Comparison of ENCODE assay signal across 1 cellular context in the genomic region with DNA sequence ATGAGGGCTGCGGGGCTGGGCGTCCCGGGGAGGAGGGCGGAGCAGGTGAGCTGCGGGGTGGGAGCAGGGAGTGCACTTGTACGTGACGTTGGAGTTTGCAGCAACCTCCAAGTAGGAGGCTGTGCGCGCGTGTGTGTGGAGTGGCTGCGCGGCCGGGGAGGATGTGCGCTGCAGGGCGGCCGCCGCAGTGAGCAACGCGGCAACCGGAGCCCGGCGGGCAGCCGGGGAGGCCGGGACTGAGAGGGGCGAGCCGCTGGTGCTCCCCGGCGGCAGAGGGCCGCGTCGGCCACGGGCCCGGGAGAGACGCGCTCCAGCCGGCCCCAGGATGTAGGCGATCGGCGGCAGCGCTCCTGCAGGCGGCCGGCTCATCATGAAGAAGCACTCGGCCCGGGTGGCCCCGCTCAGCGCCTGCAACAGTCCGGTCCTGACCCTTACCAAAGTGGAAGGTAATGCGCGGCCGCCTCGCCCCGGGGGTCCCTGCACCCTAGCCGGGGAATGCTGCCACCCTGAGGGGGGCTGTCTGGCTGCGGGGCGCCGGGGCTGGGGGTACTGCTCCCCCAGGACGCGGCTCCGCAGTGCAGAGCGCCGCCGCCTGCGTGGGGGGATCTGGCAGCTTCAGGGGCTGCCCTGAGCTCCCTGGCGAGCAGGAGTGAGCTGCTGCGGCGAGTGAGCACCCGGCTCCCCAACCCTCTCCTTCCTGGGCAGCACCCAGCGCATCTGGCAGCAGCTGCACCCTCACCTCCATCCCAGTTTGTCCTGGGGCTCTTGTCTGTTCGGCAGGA.
TF ChIP-seq lines count a peak whose summit lies in the region.

No MANE protein-coding gene starts in this region.

TF ChIP-seq in HepG2, 621 proteins besides CTCF, POLR2A, EP300 and RAD21 (continued from another document):
- TF ChIP-seq, protein P1, sequence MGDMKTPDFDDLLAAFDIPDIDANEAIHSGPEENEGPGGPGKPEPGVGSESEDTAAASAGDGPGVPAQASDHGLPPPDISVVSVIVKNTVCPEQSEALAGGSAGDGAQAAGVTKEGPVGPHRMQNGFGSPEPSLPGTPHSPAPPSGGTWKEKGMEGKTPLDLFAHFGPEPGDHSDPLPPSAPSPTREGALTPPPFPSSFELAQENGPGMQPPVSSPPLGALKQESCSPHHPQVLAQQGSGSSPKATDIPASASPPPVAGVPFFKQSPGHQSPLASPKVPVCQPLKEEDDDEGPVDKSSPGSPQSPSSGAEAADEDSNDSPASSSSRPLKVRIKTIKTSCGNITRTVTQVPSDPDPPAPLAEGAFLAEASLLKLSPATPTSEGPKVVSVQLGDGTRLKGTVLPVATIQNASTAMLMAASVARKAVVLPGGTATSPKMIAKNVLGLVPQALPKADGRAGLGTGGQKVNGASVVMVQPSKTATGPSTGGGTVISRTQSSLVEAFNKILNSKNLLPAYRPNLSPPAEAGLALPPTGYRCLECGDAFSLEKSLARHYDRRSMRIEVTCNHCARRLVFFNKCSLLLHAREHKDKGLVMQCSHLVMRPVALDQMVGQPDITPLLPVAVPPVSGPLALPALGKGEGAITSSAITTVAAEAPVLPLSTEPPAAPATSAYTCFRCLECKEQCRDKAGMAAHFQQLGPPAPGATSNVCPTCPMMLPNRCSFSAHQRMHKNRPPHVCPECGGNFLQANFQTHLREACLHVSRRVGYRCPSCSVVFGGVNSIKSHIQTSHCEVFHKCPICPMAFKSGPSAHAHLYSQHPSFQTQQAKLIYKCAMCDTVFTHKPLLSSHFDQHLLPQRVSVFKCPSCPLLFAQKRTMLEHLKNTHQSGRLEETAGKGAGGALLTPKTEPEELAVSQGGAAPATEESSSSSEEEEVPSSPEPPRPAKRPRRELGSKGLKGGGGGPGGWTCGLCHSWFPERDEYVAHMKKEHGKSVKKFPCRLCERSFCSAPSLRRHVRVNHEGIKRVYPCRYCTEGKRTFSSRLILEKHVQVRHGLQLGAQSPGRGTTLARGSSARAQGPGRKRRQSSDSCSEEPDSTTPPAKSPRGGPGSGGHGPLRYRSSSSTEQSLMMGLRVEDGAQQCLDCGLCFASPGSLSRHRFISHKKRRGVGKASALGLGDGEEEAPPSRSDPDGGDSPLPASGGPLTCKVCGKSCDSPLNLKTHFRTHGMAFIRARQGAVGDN (CRISPR knock-in tag; IDR thresholded peaks at IDR 0.05) = peak; percentile 32
- TF ChIP-seq ZNF564 (CRISPR knock-in tag; IDR thresholded peaks at IDR 0.05) = peak; percentile 18; the same call in 1 of the 2 replicates
- TF ChIP-seq, protein P2, sequence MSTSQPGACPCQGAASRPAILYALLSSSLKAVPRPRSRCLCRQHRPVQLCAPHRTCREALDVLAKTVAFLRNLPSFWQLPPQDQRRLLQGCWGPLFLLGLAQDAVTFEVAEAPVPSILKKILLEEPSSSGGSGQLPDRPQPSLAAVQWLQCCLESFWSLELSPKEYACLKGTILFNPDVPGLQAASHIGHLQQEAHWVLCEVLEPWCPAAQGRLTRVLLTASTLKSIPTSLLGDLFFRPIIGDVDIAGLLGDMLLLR (CRISPR knock-in tag; IDR thresholded peaks at IDR 0.05) = no peak
- no peak for TF ChIP-seq ZNF446 (CRISPR knock-in tag; IDR thresholded peaks at IDR 0.05)
- 0 out of 2 replicates have a peak, but pooled peaks have one; percentile 34 for TF ChIP-seq DNMT1 (CRISPR knock-in tag; IDR thresholded peaks at IDR 0.05)
- TF ChIP-seq KDM6A (CRISPR knock-in tag; IDR thresholded peaks at IDR 0.05; ENCODE audit: low read depth) = no peak
- TF ChIP-seq, protein P3, sequence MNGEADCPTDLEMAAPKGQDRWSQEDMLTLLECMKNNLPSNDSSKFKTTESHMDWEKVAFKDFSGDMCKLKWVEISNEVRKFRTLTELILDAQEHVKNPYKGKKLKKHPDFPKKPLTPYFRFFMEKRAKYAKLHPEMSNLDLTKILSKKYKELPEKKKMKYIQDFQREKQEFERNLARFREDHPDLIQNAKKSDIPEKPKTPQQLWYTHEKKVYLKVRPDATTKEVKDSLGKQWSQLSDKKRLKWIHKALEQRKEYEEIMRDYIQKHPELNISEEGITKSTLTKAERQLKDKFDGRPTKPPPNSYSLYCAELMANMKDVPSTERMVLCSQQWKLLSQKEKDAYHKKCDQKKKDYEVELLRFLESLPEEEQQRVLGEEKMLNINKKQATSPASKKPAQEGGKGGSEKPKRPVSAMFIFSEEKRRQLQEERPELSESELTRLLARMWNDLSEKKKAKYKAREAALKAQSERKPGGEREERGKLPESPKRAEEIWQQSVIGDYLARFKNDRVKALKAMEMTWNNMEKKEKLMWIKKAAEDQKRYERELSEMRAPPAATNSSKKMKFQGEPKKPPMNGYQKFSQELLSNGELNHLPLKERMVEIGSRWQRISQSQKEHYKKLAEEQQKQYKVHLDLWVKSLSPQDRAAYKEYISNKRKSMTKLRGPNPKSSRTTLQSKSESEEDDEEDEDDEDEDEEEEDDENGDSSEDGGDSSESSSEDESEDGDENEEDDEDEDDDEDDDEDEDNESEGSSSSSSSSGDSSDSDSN (CRISPR knock-in tag; IDR thresholded peaks at IDR 0.05) = peak; percentile 84
- no peak for TF ChIP-seq RARG (CRISPR knock-in tag; IDR thresholded peaks at IDR 0.05; ENCODE audit: low read depth)
- TF ChIP-seq ZNF138 (CRISPR knock-in tag; IDR thresholded peaks at IDR 0.05; ENCODE audit: low read depth) = no peak
- TF ChIP-seq ZNF263 (CRISPR knock-in tag; IDR thresholded peaks at IDR 0.05) = peak; percentile 97
- no peak for TF ChIP-seq RBM39 (IDR thresholded peaks at IDR 0.05; ENCODE audit: low read depth, low read length, poor library complexity, severe bottlenecking)
- TF ChIP-seq ZSCAN29 (CRISPR knock-in tag; conservative IDR thresholded peaks at IDR 0.05) = no peak
